In genomic region chr1:69858534-69858933, GRCh38 we compare ENCODE assay signal across 13 cellular contexts.
"Had no signal": no experiment of that assay in that cellular context is flagged by ENCODE, and none has a peak within 500 bp of the region (broad histone marks: within the 10 kb centered on the region; RNA-seq: fewer than 3 reads in every experiment).

No MANE protein-coding gene starts in this region.

- H3K4me1 ChIP-seq: breast epithelium, heart right ventricle, neural progenitor cell, sigmoid colon, suprapubic skin, upper lobe of left lung had no signal

- DNase-seq: activated CD4-positive, CD25-positive, alpha-beta regulatory T cell; activated T-cell treated with anti-CD3 and anti-CD28 coated beads, Interleukin-2, amount 50 U/mL, for 1 hour; heart right ventricle; left ventricle myocardium superior; ovary; sigmoid colon; stimulated activated CD4-positive, alpha-beta T cell treated with anti-CD3 and anti-CD28 coated beads, Interleukin-12 subunit alpha, Interleukin-12 subunit beta, amount 100 ng/mL, for 4 hours; stimulated activated naive CD4-positive, alpha-beta T cell treated with Interleukin-2 at 50 U/mL for 16 hours; T-cell; upper lobe of left lung had no signal

- H3K36me3 ChIP-seq: breast epithelium, heart right ventricle, neural progenitor cell, ovary, sigmoid colon, suprapubic skin, upper lobe of left lung had no signal

- ATAC-seq: heart right ventricle, left ventricle myocardium superior, T-cell had no signal

- H3K9me3 ChIP-seq: breast epithelium, heart right ventricle, ovary, sigmoid colon, suprapubic skin, upper lobe of left lung had no signal

- H3K27me3 ChIP-seq: breast epithelium, heart right ventricle, neural progenitor cell, ovary, sigmoid colon, suprapubic skin, upper lobe of left lung had no signal

- H3K27ac ChIP-seq: breast epithelium, heart right ventricle, neural progenitor cell, ovary, sigmoid colon, suprapubic skin, upper lobe of left lung had no signal

- H3K4me3 ChIP-seq: breast epithelium, heart right ventricle, neural progenitor cell, ovary, sigmoid colon, suprapubic skin, upper lobe of left lung had no signal
